1 cellular context compared by ENCODE assay signal in genomic region chr1:192639607-192640368, GRCh38.
TF ChIP-seq lines count a peak whose summit lies in the region.

No MANE protein-coding gene starts in this region.

TF ChIP-seq in GM12878, 131 proteins besides CTCF, POLR2A, EP300 and RAD21 (continued from another document):
- TF ChIP-seq, protein P1, sequence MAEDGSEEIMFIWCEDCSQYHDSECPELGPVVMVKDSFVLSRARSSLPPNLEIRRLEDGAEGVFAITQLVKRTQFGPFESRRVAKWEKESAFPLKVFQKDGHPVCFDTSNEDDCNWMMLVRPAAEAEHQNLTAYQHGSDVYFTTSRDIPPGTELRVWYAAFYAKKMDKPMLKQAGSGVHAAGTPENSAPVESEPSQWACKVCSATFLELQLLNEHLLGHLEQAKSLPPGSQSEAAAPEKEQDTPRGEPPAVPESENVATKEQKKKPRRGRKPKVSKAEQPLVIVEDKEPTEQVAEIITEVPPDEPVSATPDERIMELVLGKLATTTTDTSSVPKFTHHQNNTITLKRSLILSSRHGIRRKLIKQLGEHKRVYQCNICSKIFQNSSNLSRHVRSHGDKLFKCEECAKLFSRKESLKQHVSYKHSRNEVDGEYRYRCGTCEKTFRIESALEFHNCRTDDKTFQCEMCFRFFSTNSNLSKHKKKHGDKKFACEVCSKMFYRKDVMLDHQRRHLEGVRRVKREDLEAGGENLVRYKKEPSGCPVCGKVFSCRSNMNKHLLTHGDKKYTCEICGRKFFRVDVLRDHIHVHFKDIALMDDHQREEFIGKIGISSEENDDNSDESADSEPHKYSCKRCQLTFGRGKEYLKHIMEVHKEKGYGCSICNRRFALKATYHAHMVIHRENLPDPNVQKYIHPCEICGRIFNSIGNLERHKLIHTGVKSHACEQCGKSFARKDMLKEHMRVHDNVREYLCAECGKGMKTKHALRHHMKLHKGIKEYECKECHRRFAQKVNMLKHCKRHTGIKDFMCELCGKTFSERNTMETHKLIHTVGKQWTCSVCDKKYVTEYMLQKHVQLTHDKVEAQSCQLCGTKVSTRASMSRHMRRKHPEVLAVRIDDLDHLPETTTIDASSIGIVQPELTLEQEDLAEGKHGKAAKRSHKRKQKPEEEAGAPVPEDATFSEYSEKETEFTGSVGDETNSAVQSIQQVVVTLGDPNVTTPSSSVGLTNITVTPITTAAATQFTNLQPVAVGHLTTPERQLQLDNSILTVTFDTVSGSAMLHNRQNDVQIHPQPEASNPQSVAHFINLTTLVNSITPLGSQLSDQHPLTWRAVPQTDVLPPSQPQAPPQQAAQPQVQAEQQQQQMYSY (CRISPR knock-in tag; IDR thresholded peaks at IDR 0.05): no peak
- TF ChIP-seq RFX5 (IDR thresholded peaks at IDR 0.05; ENCODE audit: low read depth, low read length) (no peak), IKZF1 (conservative IDR thresholded peaks at IDR 0.05) (peak; percentile 40; the same call in 1 of the 2 replicates), GABPA (IDR thresholded peaks at IDR 0.05; ENCODE audit: low read depth) (0 out of 2 replicates have a peak, but pooled peaks have one; percentile 52), POU2F2 (IDR thresholded peaks at IDR 0.05; ENCODE audit: borderline replicate concordance, low read depth, low read length) (peak; percentile 14; the same call in 1 of the 3 replicates), NR2F1 (conservative IDR thresholded peaks at IDR 0.05) (peak; percentile 95), MTA2 (IDR thresholded peaks at IDR 0.05; ENCODE audit: low read depth) (peak; percentile 41; the same call in 1 of the 2 replicates), IRF4 (IDR thresholded peaks at IDR 0.05; ENCODE audit: low read depth, low read length) (peak; percentile 19; the same call in 1 of the 2 replicates)
- TF ChIP-seq, protein P2, sequence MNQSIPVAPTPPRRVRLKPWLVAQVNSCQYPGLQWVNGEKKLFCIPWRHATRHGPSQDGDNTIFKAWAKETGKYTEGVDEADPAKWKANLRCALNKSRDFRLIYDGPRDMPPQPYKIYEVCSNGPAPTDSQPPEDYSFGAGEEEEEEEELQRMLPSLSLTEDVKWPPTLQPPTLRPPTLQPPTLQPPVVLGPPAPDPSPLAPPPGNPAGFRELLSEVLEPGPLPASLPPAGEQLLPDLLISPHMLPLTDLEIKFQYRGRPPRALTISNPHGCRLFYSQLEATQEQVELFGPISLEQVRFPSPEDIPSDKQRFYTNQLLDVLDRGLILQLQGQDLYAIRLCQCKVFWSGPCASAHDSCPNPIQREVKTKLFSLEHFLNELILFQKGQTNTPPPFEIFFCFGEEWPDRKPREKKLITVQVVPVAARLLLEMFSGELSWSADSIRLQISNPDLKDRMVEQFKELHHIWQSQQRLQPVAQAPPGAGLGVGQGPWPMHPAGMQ (IDR thresholded peaks at IDR 0.05; ENCODE audit: borderline replicate concordance): no peak
